Comparison of ENCODE assay signal across 15 cellular contexts in the genomic region with DNA sequence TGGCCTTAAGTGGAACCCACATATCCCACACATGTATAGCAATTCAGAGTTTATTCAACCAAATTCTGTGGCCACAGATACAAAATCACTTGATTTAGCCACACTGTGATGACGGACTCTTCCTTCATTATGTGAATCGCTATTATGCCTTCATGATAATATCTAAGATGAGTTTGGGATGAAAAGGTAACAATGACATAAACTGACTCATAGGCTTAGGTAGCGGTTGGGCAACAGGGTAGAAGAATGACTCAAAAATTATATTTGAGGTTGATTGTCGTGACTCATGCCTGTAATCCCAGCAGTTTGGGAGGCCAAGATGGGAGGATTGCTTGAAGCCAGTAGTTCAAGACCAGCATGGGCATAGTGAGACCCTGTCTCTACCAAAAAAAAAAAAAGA.
DNase-seq lines count a peak whose midpoint lies in the region; ATAC-seq, FAIRE-seq and TF ChIP-seq lines count a peak whose summit lies in the region.
"Had no signal": no experiment of that assay in that cellular context is flagged by ENCODE, and none has a peak within 500 bp of the region (broad histone marks: within the 10 kb centered on the region; RNA-seq: fewer than 3 reads in every experiment).

No MANE protein-coding gene starts in this region.

- POLR2A ChIA-PET in MCF 10A (lab: Yijun Ruan, JAX), result interaction anchor here (1.0 to 1.4 kb wide), 3 partner anchors 8 to 71 kb away, joined by 4 to 6 read pairs (median 5); no protein-coding TSS in a partner anchor

- DNase-seq in MCF 10A (ENCODE audit: unreplicated experiment), result peak; percentile 86
- no peak for DNase-seq in breast epithelium (ENCODE audit: low spot score in 2 of 2)
- peak; percentile 11 for DNase-seq in NB4 (ENCODE audit: low read depth)
- DNase-seq in epithelial cell of esophagus (ENCODE audit: low read depth), result peak; percentile 84
- peak in 1 of 2 donors; percentile 23 for DNase-seq in stimulated activated naive CD8-positive, alpha-beta T cell treated with anti-CD3 and anti-CD28 coated beads, Interleukin-15, amount 100 ng/mL, for 72 hours
- DNase-seq in kidney, result no peak
- no peak for DNase-seq in NCI-H2081 treated with DMSO at 0.1 percent for 48 hours (lab: John Stamatoyannopoulos, UW)
- DNase-seq: DND-41, hypothalamus, left lung, NCI-H345 had no signal

- peaks cover 43% of the 10 kb centered on the region for H3K27me3 Mint-ChIP-seq in MCF 10A (ENCODE audit: insufficient read depth, unreplicated experiment)
- H3K27me3 Mint-ChIP-seq in stimulated activated naive CD8-positive, alpha-beta T cell treated with anti-CD3 and anti-CD28 coated beads, Interleukin-15, amount 100 ng/mL, for 72 hours, result no peaks in the 10 kb centered on the region

- H3K27ac ChIP-seq in breast epithelium (no peak overlapping the region), kidney (ENCODE audit: low read depth in 2 of 2, low read length in 2 of 2) (no peak overlapping the region)
- H3K27ac ChIP-seq: BLaER1 treated with 17β-estradiol and CSF1 and Interleukin-3, amounts not matched to agents 10 nM and 100 nM; left lung; prostate gland had no signal

- intact Hi-C loops in MCF 10A (cut with micrococcal nuclease), result no loop called here
- intact Hi-C loops in breast epithelium (cut with DNase I; ENCODE audit: low total_unique reads), result no loop called here
- intact Hi-C loops in kidney (cut with DNase I), result no loop called here

- ATAC-seq in stimulated activated naive CD8-positive, alpha-beta T cell treated with anti-CD3 and anti-CD28 coated beads, Interleukin-15, amount 100 ng/mL, for 72 hours, result peak; percentile 67
- no peak for ATAC-seq in GM18502 (IDR thresholded peaks at IDR 0.05; ENCODE audit: poor library complexity, unreplicated experiment)
- ATAC-seq: left lung had no signal

- H3K27ac Mint-ChIP-seq in MCF 10A (ENCODE audit: low read depth, unreplicated experiment), result peak overlapping the region; percentile 88
- H3K27ac Mint-ChIP-seq in stimulated activated naive CD8-positive, alpha-beta T cell treated with anti-CD3 and anti-CD28 coated beads, Interleukin-15, amount 100 ng/mL, for 72 hours, result peak overlapping the region in 1 of 2 donors; percentile 65

- peaks cover 0 to 40% of the 10 kb centered on the region in 2 donors for H3K27me3 ChIP-seq in breast epithelium

- no peak overlapping the region for H3K4me3 Mint-ChIP-seq in MCF 10A (ENCODE audit: unreplicated experiment)
- no peak overlapping the region for H3K4me3 Mint-ChIP-seq in stimulated activated naive CD8-positive, alpha-beta T cell treated with anti-CD3 and anti-CD28 coated beads, Interleukin-15, amount 100 ng/mL, for 72 hours

- H3K4me1 ChIP-seq in breast epithelium (no peaks in the 10 kb centered on the region), kidney (ENCODE audit: control insufficient read depth in 1 of 2, insufficient read depth in 1 of 2, low read depth in 1 of 2, low read length in 2 of 2) (peaks cover 1 to 5% of the 10 kb centered on the region in 2 donors)
- H3K4me1 ChIP-seq: prostate gland had no signal

- H3K4me1 Mint-ChIP-seq in MCF 10A (ENCODE audit: insufficient read depth, unreplicated experiment), result peaks cover 19% of the 10 kb centered on the region
- H3K4me1 Mint-ChIP-seq in stimulated activated naive CD8-positive, alpha-beta T cell treated with anti-CD3 and anti-CD28 coated beads, Interleukin-15, amount 100 ng/mL, for 72 hours, result peaks cover 17% of the 10 kb centered on the region

- H3K4me3 ChIP-seq in breast epithelium (no peak overlapping the region), NB4 (ENCODE audit: low read depth, low read length) (no peak overlapping the region), epithelial cell of esophagus (ENCODE audit: low read length) (no peak overlapping the region), kidney (ENCODE audit: low read length in 2 of 2) (no peak overlapping the region)
- H3K4me3 ChIP-seq: BLaER1 treated with 17β-estradiol and CSF1 and Interleukin-3, amounts not matched to agents 10 nM and 100 nM; left lung; prostate gland had no signal

- H3K9ac ChIP-seq in kidney (ENCODE audit: low read length in 2 of 2), result no peak overlapping the region
- H3K9ac ChIP-seq: BLaER1 treated with 17β-estradiol and CSF1 and Interleukin-3, amounts not matched to agents 10 nM and 100 nM had no signal

- no peaks in the 10 kb centered on the region for H3K36me3 Mint-ChIP-seq in MCF 10A (ENCODE audit: insufficient read depth, unreplicated experiment)

- peaks cover 7% of the 10 kb centered on the region for H3K9me3 Mint-ChIP-seq in MCF 10A (ENCODE audit: unreplicated experiment)
- no peaks in the 10 kb centered on the region for H3K9me3 Mint-ChIP-seq in stimulated activated naive CD8-positive, alpha-beta T cell treated with anti-CD3 and anti-CD28 coated beads, Interleukin-15, amount 100 ng/mL, for 72 hours

- CTCF ChIA-PET in MCF 10A (lab: Yijun Ruan, JAX), result no interaction called here

- TF ChIP-seq CTCF in MCF 10A (IDR thresholded peaks at IDR 0.05; ENCODE audit: unreplicated experiment) (no peak), breast epithelium (IDR thresholded peaks at IDR 0.05) (no peak), NB4 (IDR thresholded peaks at IDR 0.05; ENCODE audit: low read depth, low read length) (no peak), epithelial cell of esophagus (IDR thresholded peaks at IDR 0.05; ENCODE audit: insufficient read depth, low read depth, low read length, missing control alignments) (no peak), kidney (IDR thresholded peaks at IDR 0.05; ENCODE audit: borderline replicate concordance, extremely low read depth, insufficient read depth) (no peak)

- H3K36me3 ChIP-seq in breast epithelium, result no peaks in the 10 kb centered on the region
- H3K36me3 ChIP-seq in kidney (ENCODE audit: control insufficient read depth in 1 of 2, insufficient read depth in 2 of 2, low read length in 2 of 2), result no peaks in the 10 kb centered on the region
- H3K36me3 ChIP-seq: BLaER1 treated with 17β-estradiol and CSF1 and Interleukin-3, amounts not matched to agents 10 nM and 100 nM; left lung; prostate gland had no signal

- FAIRE-seq in kidney (lab: Jason Lieb, UNC), result no peak
- FAIRE-seq: colon had no signal

- H3K9me3 ChIP-seq in breast epithelium (no peaks in the 10 kb centered on the region), kidney (ENCODE audit: control insufficient read depth in 1 of 2, low read length in 2 of 2) (no peaks in the 10 kb centered on the region)
- H3K9me3 ChIP-seq: left lung, prostate gland had no signal

- TF ChIP-seq POLR2A in breast epithelium (IDR thresholded peaks at IDR 0.05), result no peak
- no peak for TF ChIP-seq POLR2A in NB4 (IDR thresholded peaks at IDR 0.05; ENCODE audit: extremely low read depth, insufficient read length)

- BruUV-seq in MCF 10A (replicated peaks; lab: Mats Ljungman, UMichigan), result no TSS peak

Comparison
In these comparisons a context has a peak if more than half of its experiments do, and no peak if none do; other contexts are left out.
1. DNase-seq: peak in MCF 10A (single experiment), NB4 (single experiment) and epithelial cell of esophagus (single experiment); none in breast epithelium (0 of 2), kidney (single experiment) and NCI-H2081 treated with DMSO at 0.1 percent for 48 hours (single experiment).